In genomic region chr3:184345678-184346144, GRCh38 we compare ENCODE assay signal across 8 cellular contexts. TPM values are rescaled to one million over a fixed set of nuclear protein-coding genes. Genes with fewer than 3 reads are reported as not detected.
DNase-seq lines count a peak whose midpoint lies in the region; ATAC-seq and TF ChIP-seq lines count a peak whose summit lies in the region.

No MANE protein-coding gene starts in this region.

- H3K79me2 ChIP-seq in DOHH2 (ENCODE audit: control insufficient read depth, low read length) (no peaks in the 10 kb centered on the region), OCI-LY3 (ENCODE audit: low read length) (no peaks in the 10 kb centered on the region)

- WGBS in HUES64 = 16% methylated on average over 8 of the region's 8 CpGs
- whole genome bisulfite sequencing in transverse colon (ENCODE audit: low coverage in 1 of 2), 2 donors = 20 to 39% methylated on average over 1 to 8 of the region's 8 CpGs

- no peak overlapping the region for H2AFZ ChIP-seq in OCI-LY3 (ENCODE audit: low read depth, low read length)

- H3F3A ChIP-seq in DOHH2 (ENCODE audit: control insufficient read depth, insufficient read depth) = no peaks in the 10 kb centered on the region

- TF ChIP-seq CTCF in DOHH2 (IDR thresholded peaks at IDR 0.05; ENCODE audit: low read depth, low read length, poor library complexity, severe bottlenecking) (peak; percentile 58), OCI-LY3 (IDR thresholded peaks at IDR 0.05; ENCODE audit: low read depth, low read length) (peak; percentile 22; the same call in 1 of the 2 replicates), transverse colon (IDR thresholded peaks at IDR 0.05) (peak; percentile 43 to 88 (median 53))

- H3K27me3 ChIP-seq in DOHH2 (ENCODE audit: control insufficient read depth, low read length) (no peaks in the 10 kb centered on the region), HUES64 (ENCODE audit: insufficient read depth, low read length) (no peaks in the 10 kb centered on the region), OCI-LY3 (ENCODE audit: low read depth, low read length) (no peaks in the 10 kb centered on the region), transverse colon (no peaks in the 10 kb centered on the region)

- intact Hi-C loops in transverse colon (cut with DNase I; ENCODE audit: low total_unique reads) = no loop called here

- H3K27ac ChIP-seq in DOHH2 (ENCODE audit: low read depth, low read length) (no peak overlapping the region), HUES64 (ENCODE audit: low read depth, low read length) (peak overlapping the region; percentile 68), OCI-LY3 (ENCODE audit: low read length) (no peak overlapping the region), transverse colon (peak overlapping the region; percentile 53 to 76 (median 70))

- H3K36me3 ChIP-seq in DOHH2 (ENCODE audit: control insufficient read depth, low read length) (no peaks in the 10 kb centered on the region), HUES64 (ENCODE audit: insufficient read depth, low read length) (peaks cover 30% of the 10 kb centered on the region), OCI-LY3 (replicated peaks; ENCODE audit: low read depth, low read length) (no peaks in the 10 kb centered on the region), transverse colon (peaks cover 0 to 19% (median 6%) of the 10 kb centered on the region in 4 donors)

- H3K4me2 ChIP-seq in DOHH2 (ENCODE audit: low read length) = no peak overlapping the region
- H3K4me2 ChIP-seq in OCI-LY3 (ENCODE audit: low read length) = no peak overlapping the region

- H3K9me3 ChIP-seq in DOHH2 (ENCODE audit: control insufficient read depth, insufficient read depth, low read length) (no peaks in the 10 kb centered on the region), HUES64 (ENCODE audit: insufficient read depth, low read depth, low read length) (no peaks in the 10 kb centered on the region), OCI-LY3 (ENCODE audit: insufficient read depth, low read length) (no peaks in the 10 kb centered on the region), transverse colon (no peaks in the 10 kb centered on the region)

- no peak overlapping the region for H3K9ac ChIP-seq in HUES64 (ENCODE audit: low read depth, low read length)
- H3K9ac ChIP-seq in OCI-LY3 (ENCODE audit: low read length) = no peak overlapping the region

- no peak for TF ChIP-seq EP300 in transverse colon (IDR thresholded peaks at IDR 0.05; ENCODE audit: low read depth)

- DNase-seq in cerebellar cortex (ENCODE audit: low spot score) (peak; percentile 97), left kidney (ENCODE audit: low read depth, low spot score) (peak; percentile 88), transverse colon (peak; percentile 86)
- DNase-seq in activated CD8-positive, alpha-beta memory T cell treated with anti-CD3 and anti-CD28 coated beads, Interleukin-2, amount 50 U/mL, for 4 hours = no peak

- no peaks in the 10 kb centered on the region for H3K9me2 ChIP-seq in DOHH2 (replicated peaks; ENCODE audit: control insufficient read depth, low read length)

- ATAC-seq in HG03565 (IDR thresholded peaks at IDR 0.05; ENCODE audit: unreplicated experiment) = no peak

- TF ChIP-seq POLR2A in transverse colon (IDR thresholded peaks at IDR 0.05) = no peak

- H3K4me1 ChIP-seq in DOHH2 (ENCODE audit: control insufficient read depth, low read length) (no peaks in the 10 kb centered on the region), HUES64 (ENCODE audit: insufficient read depth, low read length) (peaks cover 9% of the 10 kb centered on the region; the same call in 1 of the 2 replicates), OCI-LY3 (ENCODE audit: low read length) (no peaks in the 10 kb centered on the region), transverse colon (peaks cover 5 to 14% (median 7%) of the 10 kb centered on the region in 4 donors)

- H3K4me3 ChIP-seq in DOHH2 (ENCODE audit: low read length) = no peak overlapping the region
- H3K4me3 ChIP-seq in HUES64 (ENCODE audit: low read length) = no peak overlapping the region
- no peak overlapping the region for H3K4me3 ChIP-seq in OCI-LY3 (ENCODE audit: low read length)
- no peak overlapping the region for H3K4me3 ChIP-seq in transverse colon

- H4K20me1 ChIP-seq in DOHH2 (ENCODE audit: control insufficient read depth, insufficient read depth, low read depth, low read length) (no peaks in the 10 kb centered on the region), OCI-LY3 (ENCODE audit: insufficient read depth, low read length) (no peaks in the 10 kb centered on the region)

- in situ Hi-C loops in transverse colon (cut with MboI; ENCODE audit: low pct_ligation_motif_present in 1 of 4, low pct_unique_long_range_greater_than_20kb in 1 of 4, low sequenced_read_pairs in 3 of 4) = no loop called here

RNA-seq across cellular contexts. Expression of gene FAM131A, which starts 8.3 kb away (rescaled TPM):
- polyA plus RNA-seq in HUES64 (2013, experiment 1 of 2) = 11.5 TPM
- 12.2 TPM for polyA plus RNA-seq in HUES64 (2013, experiment 2 of 2)
- total RNA-seq in transverse colon = 10 to 100 TPM; 18.5 to 41.1 (median 28.8) TPM

RNA-seq across cellular contexts. Expression of gene CLCN2, which starts 15.7 kb away (rescaled TPM):
- 9.1 TPM for polyA plus RNA-seq in HUES64 (2013, experiment 1 of 2)
- polyA plus RNA-seq in HUES64 (2013, experiment 2 of 2) = 8.7 TPM
- 100 to 1,000 TPM in 1 of 4 donors, 10 to 100 TPM in 3; 13.7 to 246 (median 73.1) TPM for total RNA-seq in transverse colon

RNA-seq across cellular contexts. Expression of gene POLR2H, which starts 15.8 kb away (rescaled TPM):
- 108 TPM for polyA plus RNA-seq in HUES64 (2013, experiment 1 of 2)
- polyA plus RNA-seq in HUES64 (2013, experiment 2 of 2) = 107 TPM
- total RNA-seq in transverse colon = 100 to 1,000 TPM in 3 of 4 donors, 10 to 100 TPM in 1; 74.4 to 206 (median 146) TPM

RNA-seq across cellular contexts. Expression of gene EIF4G1, which starts 31.3 kb away (rescaled TPM):
- 274 TPM for polyA plus RNA-seq in HUES64 (2013, experiment 1 of 2)
- polyA plus RNA-seq in HUES64 (2013, experiment 2 of 2) = 233 TPM
- total RNA-seq in transverse colon = 100 to 1,000 TPM; 135 to 453 (median 217) TPM

RNA-seq across cellular contexts. Expression of gene THPO, which starts 32.3 kb away (rescaled TPM):
- polyA plus RNA-seq in HUES64 (2013, experiment 1 of 2) = 0.80 TPM
- polyA plus RNA-seq in HUES64 (2013, experiment 2 of 2) = 1.6 TPM
- not detected for total RNA-seq in transverse colon

Comparison
In these comparisons a context has a peak if more than half of its experiments do, and no peak if none do; other contexts are left out.
1. H3K27ac ChIP-seq: peak in HUES64 (single experiment) and transverse colon (4 of 4); none in DOHH2 (single experiment) and OCI-LY3 (single experiment).
2. Peak in every context shown above with its lines, with median percentiles within 50 percentile points of each other: CTCF ChIP-seq.